In the genomic region with DNA sequence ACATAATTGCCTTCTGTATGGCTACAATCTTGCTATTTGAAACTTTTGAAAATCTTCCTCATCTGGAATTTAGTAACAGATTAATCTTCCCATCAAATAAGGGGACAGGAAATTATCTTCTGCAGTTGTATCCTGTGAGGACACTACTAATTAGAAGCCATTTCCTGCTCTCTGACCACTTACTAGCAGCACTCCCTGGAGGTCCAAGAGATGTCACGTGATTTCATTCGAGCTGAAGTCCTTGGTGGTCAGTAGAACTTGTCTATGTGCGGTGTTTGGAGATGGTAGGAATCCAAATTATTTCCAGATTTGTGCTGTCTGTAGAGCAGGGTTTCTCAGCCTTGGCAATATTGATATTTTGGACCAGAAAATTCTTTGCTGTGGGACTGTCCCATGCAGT, we compare ENCODE assay signal across 20 cellular contexts.
A peak's percentile ranks its signal among the peaks of the same experiment; 100 is the strongest.
DNase-seq lines count a peak whose midpoint lies in the region; ATAC-seq, FAIRE-seq and TF ChIP-seq lines count a peak whose summit lies in the region.
"Had no signal": no experiment of that assay in that cellular context is flagged by ENCODE, and none has a peak within 500 bp of the region (broad histone marks: within the 10 kb centered on the region; RNA-seq: fewer than 3 reads in every experiment).

No MANE protein-coding gene starts in this region.

- TF ChIP-seq RAD21 in SK-N-SH (IDR thresholded peaks at IDR 0.05; ENCODE audit: low read length) = no peak

- H3K9ac ChIP-seq in SK-N-SH (no peak overlapping the region), SK-N-MC (ENCODE audit: insufficient read length) (no peak overlapping the region)

- H3K27ac ChIP-seq in SK-N-SH (ENCODE audit: low read depth in 2 of 2, low read length in 1 of 2) (peak overlapping the region in 1 of 2 experiments; percentile 28; a peak in 1 of 4 replicates), SK-N-MC (0 out of 2 replicates have a peak overlapping the region, but pooled peaks have one; percentile 54)
- H3K27ac ChIP-seq: C4-2B had no signal

- DNase-seq in SK-N-SH (peak; percentile 27), SK-N-MC (ENCODE audit: low read depth, low spot score) (peak; percentile 3), fibroblast of gingiva (ENCODE audit: low read depth) (peak; percentile 62), glomerular visceral epithelial cell (ENCODE audit: extremely low spot score) (no peak), posterior vena cava (ENCODE audit: low spot score) (no peak), RCC 7860 (ENCODE audit: low spot score) (no peak)
- DNase-seq: 8988T; ACHN; BE2C; CD8-positive, alpha-beta T cell; COR-L47; DMS153; DMS79 treated with DMSO at 0.1 percent for 48 hours; EL; HCEC 1CT; HFFc6 had no signal

- no peak for FAIRE-seq in RCC 7860 (lab: Jason Lieb, UNC)
- FAIRE-seq: D721Med, G401.6 had no signal

- TF ChIP-seq EP300 in SK-N-SH (IDR thresholded peaks at IDR 0.05; ENCODE audit: borderline replicate concordance in 1 of 2, low read depth in 1 of 2, low read length in 1 of 2) = no peak

- H3K4me1 ChIP-seq in SK-N-SH (ENCODE audit: control insufficient read depth in 1 of 2, insufficient read depth in 2 of 2, low read depth in 1 of 2, low read length in 1 of 2) = peaks cover 0 to 14% of the 10 kb centered on the region in 2 experiments; a peak in 2 of 4 replicates

- H3K9me2 ChIP-seq in SK-N-SH = no peaks in the 10 kb centered on the region

- POLR2A ChIA-PET in SK-N-SH (lab: Yijun Ruan, JAX) = no interaction called here

- intact Hi-C loops in posterior vena cava (cut with DNase I) = no loop called here

- CTCF ChIA-PET in SK-N-SH (lab: Yijun Ruan, JAX) = interaction anchor here (1.0 to 1.5 kb wide), 5 partner anchors 12 to 658 kb away, joined by 3 to 4 read pairs (median 3); no protein-coding TSS in a partner anchor

- no peaks in the 10 kb centered on the region for H3K9me3 ChIP-seq in SK-N-SH
- no peaks in the 10 kb centered on the region for H3K9me3 ChIP-seq in SK-N-MC (ENCODE audit: low read depth, low read length)
- H3K9me3 ChIP-seq: BE2C had no signal

- no peaks in the 10 kb centered on the region for H4K20me1 ChIP-seq in SK-N-SH (ENCODE audit: insufficient read depth)

- TF ChIP-seq CTCF in SK-N-SH (IDR thresholded peaks at IDR 0.05) = no peak

- H2AFZ ChIP-seq in SK-N-SH (ENCODE audit: low read depth) = no peak overlapping the region

- H3K36me3 ChIP-seq in SK-N-SH (replicated peaks in 1 of 2; ENCODE audit: control insufficient read depth in 1 of 2, insufficient read depth in 2 of 2, low read length in 1 of 2) (no peaks in the 10 kb centered on the region), SK-N-MC (ENCODE audit: insufficient read depth, low read length) (no peaks in the 10 kb centered on the region)
- H3K36me3 ChIP-seq: BE2C had no signal

- WGBS in SK-N-SH (ENCODE audit: low lambda C conversion rate) = 12% methylated on average over 3 of the region's 3 CpGs

- no peaks in the 10 kb centered on the region for H3K27me3 ChIP-seq in SK-N-SH (ENCODE audit: insufficient read depth)
- H3K27me3 ChIP-seq: BE2C had no signal

- no peak overlapping the region for H3K4me2 ChIP-seq in SK-N-SH

- no peaks in the 10 kb centered on the region for H3K79me2 ChIP-seq in SK-N-SH (ENCODE audit: insufficient read depth)

- no peaks in the 10 kb centered on the region for H3F3A ChIP-seq in SK-N-SH (replicated peaks; ENCODE audit: insufficient read depth)

- H3K4me3 ChIP-seq in SK-N-SH (ENCODE audit: low read depth in 2 of 2, low read length in 1 of 2) (no peak overlapping the region), SK-N-MC (no peak overlapping the region)

- no peak for ATAC-seq in SK-N-SH treated with all-trans-retinoic acid at 6 μM for 48 hours
- ATAC-seq: CD8-positive, alpha-beta T cell had no signal

TF ChIP-seq in SK-N-SH, 30 proteins besides CTCF, POLR2A, EP300 and RAD21:
- TF ChIP-seq YY1 (IDR thresholded peaks at IDR 0.05; ENCODE audit: low read depth) = no peak
- TF ChIP-seq, protein P1, sequence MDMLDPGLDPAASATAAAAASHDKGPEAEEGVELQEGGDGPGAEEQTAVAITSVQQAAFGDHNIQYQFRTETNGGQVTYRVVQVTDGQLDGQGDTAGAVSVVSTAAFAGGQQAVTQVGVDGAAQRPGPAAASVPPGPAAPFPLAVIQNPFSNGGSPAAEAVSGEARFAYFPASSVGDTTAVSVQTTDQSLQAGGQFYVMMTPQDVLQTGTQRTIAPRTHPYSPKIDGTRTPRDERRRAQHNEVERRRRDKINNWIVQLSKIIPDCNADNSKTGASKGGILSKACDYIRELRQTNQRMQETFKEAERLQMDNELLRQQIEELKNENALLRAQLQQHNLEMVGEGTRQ (IDR thresholded peaks at IDR 0.05; ENCODE audit: borderline replicate concordance, low read depth, low read length) = no peak
- TF ChIP-seq, protein P2, sequence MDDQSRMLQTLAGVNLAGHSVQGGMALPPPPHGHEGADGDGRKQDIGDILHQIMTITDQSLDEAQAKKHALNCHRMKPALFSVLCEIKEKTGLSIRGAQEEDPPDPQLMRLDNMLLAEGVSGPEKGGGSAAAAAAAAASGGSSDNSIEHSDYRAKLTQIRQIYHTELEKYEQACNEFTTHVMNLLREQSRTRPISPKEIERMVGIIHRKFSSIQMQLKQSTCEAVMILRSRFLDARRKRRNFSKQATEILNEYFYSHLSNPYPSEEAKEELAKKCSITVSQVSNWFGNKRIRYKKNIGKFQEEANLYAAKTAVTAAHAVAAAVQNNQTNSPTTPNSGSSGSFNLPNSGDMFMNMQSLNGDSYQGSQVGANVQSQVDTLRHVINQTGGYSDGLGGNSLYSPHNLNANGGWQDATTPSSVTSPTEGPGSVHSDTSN (IDR thresholded peaks at IDR 0.05) = no peak
- no peak for TF ChIP-seq GABPA (IDR thresholded peaks at IDR 0.05; ENCODE audit: low read depth)
- no peak for TF ChIP-seq TEAD4 (IDR thresholded peaks at IDR 0.05; ENCODE audit: borderline replicate concordance, insufficient read depth)
- TF ChIP-seq, protein P3, sequence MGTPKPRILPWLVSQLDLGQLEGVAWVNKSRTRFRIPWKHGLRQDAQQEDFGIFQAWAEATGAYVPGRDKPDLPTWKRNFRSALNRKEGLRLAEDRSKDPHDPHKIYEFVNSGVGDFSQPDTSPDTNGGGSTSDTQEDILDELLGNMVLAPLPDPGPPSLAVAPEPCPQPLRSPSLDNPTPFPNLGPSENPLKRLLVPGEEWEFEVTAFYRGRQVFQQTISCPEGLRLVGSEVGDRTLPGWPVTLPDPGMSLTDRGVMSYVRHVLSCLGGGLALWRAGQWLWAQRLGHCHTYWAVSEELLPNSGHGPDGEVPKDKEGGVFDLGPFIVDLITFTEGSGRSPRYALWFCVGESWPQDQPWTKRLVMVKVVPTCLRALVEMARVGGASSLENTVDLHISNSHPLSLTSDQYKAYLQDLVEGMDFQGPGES (IDR thresholded peaks at IDR 0.05; ENCODE audit: low read depth, low read length) = no peak
- no peak for TF ChIP-seq TAF1 (IDR thresholded peaks at IDR 0.05; ENCODE audit: borderline replicate concordance, low read depth, low read length)
- no peak for TF ChIP-seq FOXM1 (IDR thresholded peaks at IDR 0.05; ENCODE audit: low read depth)
- TF ChIP-seq GATA2 (CRISPR knock-in tag; IDR thresholded peaks at IDR 0.05) = no peak
- TF ChIP-seq MEF2A (IDR thresholded peaks at IDR 0.05; ENCODE audit: borderline replicate concordance, low read depth) = no peak

TF ChIP-seq in SK-N-SH treated with all-trans-retinoic acid at 6 μM for 48 hours, 23 proteins besides CTCF, POLR2A, EP300 and RAD21:
- TF ChIP-seq GLIS3 (CRISPR knock-in tag; IDR thresholded peaks at IDR 0.05) (no peak), TOX (CRISPR knock-in tag; IDR thresholded peaks at IDR 0.05; ENCODE audit: borderline replicate concordance) (no peak), TCF4 (CRISPR knock-in tag; IDR thresholded peaks at IDR 0.05; ENCODE audit: borderline replicate concordance) (no peak), ESRRG (CRISPR knock-in tag; IDR thresholded peaks at IDR 0.05) (no peak)
- TF ChIP-seq, protein P4, sequence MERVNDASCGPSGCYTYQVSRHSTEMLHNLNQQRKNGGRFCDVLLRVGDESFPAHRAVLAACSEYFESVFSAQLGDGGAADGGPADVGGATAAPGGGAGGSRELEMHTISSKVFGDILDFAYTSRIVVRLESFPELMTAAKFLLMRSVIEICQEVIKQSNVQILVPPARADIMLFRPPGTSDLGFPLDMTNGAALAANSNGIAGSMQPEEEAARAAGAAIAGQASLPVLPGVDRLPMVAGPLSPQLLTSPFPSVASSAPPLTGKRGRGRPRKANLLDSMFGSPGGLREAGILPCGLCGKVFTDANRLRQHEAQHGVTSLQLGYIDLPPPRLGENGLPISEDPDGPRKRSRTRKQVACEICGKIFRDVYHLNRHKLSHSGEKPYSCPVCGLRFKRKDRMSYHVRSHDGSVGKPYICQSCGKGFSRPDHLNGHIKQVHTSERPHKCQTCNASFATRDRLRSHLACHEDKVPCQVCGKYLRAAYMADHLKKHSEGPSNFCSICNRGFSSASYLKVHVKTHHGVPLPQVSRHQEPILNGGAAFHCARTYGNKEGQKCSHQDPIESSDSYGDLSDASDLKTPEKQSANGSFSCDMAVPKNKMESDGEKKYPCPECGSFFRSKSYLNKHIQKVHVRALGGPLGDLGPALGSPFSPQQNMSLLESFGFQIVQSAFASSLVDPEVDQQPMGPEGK (CRISPR knock-in tag; IDR thresholded peaks at IDR 0.05; ENCODE audit: borderline replicate concordance) = no peak
TF ChIP-seq in SK-N-SH treated with all-trans-retinoic acid at 6 μM for 48 hours: peak in this region for 0.

Comparison
In these comparisons a context has a peak if more than half of its experiments do, and no peak if none do; other contexts are left out.
1. DNase-seq: peak in SK-N-SH (single experiment), SK-N-MC (single experiment) and fibroblast of gingiva (single experiment); none in glomerular visceral epithelial cell (single experiment), posterior vena cava (single experiment) and RCC 7860 (single experiment).